In genomic region chr18:59950215-59950944, GRCh38 we compare ENCODE assay signal across 12 cellular contexts. TPM values are rescaled to one million over a fixed set of nuclear protein-coding genes. Genes with fewer than 3 reads are reported as not detected.
A peak's percentile ranks its signal among the peaks of the same experiment; 100 is the strongest.
DNase-seq lines count a peak whose midpoint lies in the region; ATAC-seq and TF ChIP-seq lines count a peak whose summit lies in the region.
"Had no signal": no experiment of that assay in that cellular context is flagged by ENCODE, and none has a peak within 500 bp of the region (broad histone marks: within the 10 kb centered on the region; RNA-seq: fewer than 3 reads in every experiment).

No MANE protein-coding gene starts in this region.

- no peak overlapping the region for H3K9ac ChIP-seq in BLaER1 treated with 17β-estradiol and CSF1 and Interleukin-3, amounts not matched to agents 10 nM and 100 nM
- no peak overlapping the region for H3K9ac ChIP-seq in trophoblast cell (ENCODE audit: low read length)

- no peak overlapping the region for H2BK12ac ChIP-seq in trophoblast cell (ENCODE audit: low read length)

- peaks cover 4 to 17% (median 11%) of the 10 kb centered on the region in 10 experiments; a peak in 13 of 20 replicates for H3K4me1 ChIP-seq in BLaER1 treated with 17β-estradiol and CSF1 and Interleukin-3, amounts not matched to agents 10 nM and 100 nM
- no peaks in the 10 kb centered on the region for H3K4me1 ChIP-seq in trophoblast cell (ENCODE audit: control insufficient read depth in 1 of 2, insufficient read depth in 2 of 2, low read length in 2 of 2)
- H3K4me1 ChIP-seq: tibial artery had no signal

- WGBS in trophoblast cell (ENCODE audit: extremely low coverage, insufficient coverage, insufficient read length) = no CpG with 5 or more reads among the region's 6 CpGs

- no peaks in the 10 kb centered on the region for H3K36me3 Mint-ChIP-seq in activated T-helper 17 cell treated with anti-CD3 and anti-CD28 coated beads, Interleukin-2, amount 50 U/mL, for 72 hours (ENCODE audit: low read depth)
- H3K36me3 Mint-ChIP-seq: memory B cell had no signal

- in situ Hi-C loops in GM13976 (cut with MboI; ENCODE audit: low sequenced_read_pairs, unreplicated experiment) = no loop called here

- H3K79me1 ChIP-seq in trophoblast cell (ENCODE audit: low read length) = no peaks in the 10 kb centered on the region

- H2BK120ac ChIP-seq in trophoblast cell (ENCODE audit: insufficient read depth, low read length, poor library complexity) = no peak overlapping the region

- H3K14ac ChIP-seq in trophoblast cell (ENCODE audit: low read length) = no peak overlapping the region

- no peak for TF ChIP-seq CTCF in GM13976 (IDR thresholded peaks at IDR 0.05; ENCODE audit: borderline replicate concordance, control extremely low read depth, extremely low read depth, insufficient read depth, missing control alignments)

- no peaks in the 10 kb centered on the region for H3K9me3 ChIP-seq in BLaER1 treated with 17β-estradiol and CSF1 and Interleukin-3, amounts not matched to agents 10 nM and 100 nM (replicated peaks in 1 of 11)
- no peaks in the 10 kb centered on the region for H3K9me3 ChIP-seq in trophoblast cell (ENCODE audit: insufficient read depth, low read depth, low read length)
- H3K9me3 ChIP-seq: tibial artery had no signal

- H4K8ac ChIP-seq in trophoblast cell (ENCODE audit: low read depth, low read length) = no peak overlapping the region

- no peaks in the 10 kb centered on the region for H3K4me1 Mint-ChIP-seq in activated T-helper 17 cell treated with anti-CD3 and anti-CD28 coated beads, Interleukin-2, amount 50 U/mL, for 72 hours

- no peaks in the 10 kb centered on the region for H3K79me2 ChIP-seq in trophoblast cell (ENCODE audit: control insufficient read depth, insufficient read depth, low read length, poor library complexity)

- no peaks in the 10 kb centered on the region for H3K36me3 ChIP-seq in BLaER1 treated with 17β-estradiol and CSF1 and Interleukin-3, amounts not matched to agents 10 nM and 100 nM
- H3K36me3 ChIP-seq in trophoblast cell (ENCODE audit: control insufficient read depth in 1 of 2, insufficient read depth in 2 of 2, low read length in 2 of 2) = no peaks in the 10 kb centered on the region
- H3K36me3 ChIP-seq: tibial artery had no signal

- H3K9me3 Mint-ChIP-seq in activated T-helper 17 cell treated with anti-CD3 and anti-CD28 coated beads, Interleukin-2, amount 50 U/mL, for 72 hours = no peaks in the 10 kb centered on the region
- H3K9me3 Mint-ChIP-seq: memory B cell had no signal

- H4K12ac ChIP-seq in trophoblast cell (ENCODE audit: low read depth, low read length) = no peak overlapping the region

- no peak overlapping the region for H3K23ac ChIP-seq in trophoblast cell (ENCODE audit: low read length)

- H3K27me3 Mint-ChIP-seq in activated T-helper 17 cell treated with anti-CD3 and anti-CD28 coated beads, Interleukin-2, amount 50 U/mL, for 72 hours = peaks cover 3% of the 10 kb centered on the region
- H3K27me3 Mint-ChIP-seq: memory B cell had no signal

- H3K4ac ChIP-seq in trophoblast cell (ENCODE audit: low read depth, low read length) = no peak overlapping the region

- H3K4me3 ChIP-seq in BLaER1 treated with 17β-estradiol and CSF1 and Interleukin-3, amounts not matched to agents 10 nM and 100 nM = no peak overlapping the region
- H3K4me3 ChIP-seq in trophoblast cell (ENCODE audit: low read depth, low read length) = no peak overlapping the region
- H3K4me3 ChIP-seq: SK-N-MC, tibial artery had no signal

- no peaks in the 10 kb centered on the region for H4K20me1 ChIP-seq in BLaER1 treated with 17β-estradiol and CSF1 and Interleukin-3, amounts not matched to agents 10 nM and 100 nM

- no peaks in the 10 kb centered on the region for H3K27me3 ChIP-seq in BLaER1 treated with 17β-estradiol and CSF1 and Interleukin-3, amounts not matched to agents 10 nM and 100 nM
- no peaks in the 10 kb centered on the region for H3K27me3 ChIP-seq in trophoblast cell (ENCODE audit: insufficient read depth, low read length)

- H2BK5ac ChIP-seq in trophoblast cell (ENCODE audit: low read depth, low read length, poor library complexity) = no peak overlapping the region

- H3K27ac ChIP-seq in BLaER1 treated with 17β-estradiol and CSF1 and Interleukin-3, amounts not matched to agents 10 nM and 100 nM = no peak overlapping the region
- no peak overlapping the region for H3K27ac ChIP-seq in trophoblast cell (ENCODE audit: low read depth, low read length)
- H3K27ac ChIP-seq: SK-N-MC, tibial artery had no signal

- H2AK5ac ChIP-seq in trophoblast cell (ENCODE audit: low read length) = no peak overlapping the region

- H3K27ac Mint-ChIP-seq in activated T-helper 17 cell treated with anti-CD3 and anti-CD28 coated beads, Interleukin-2, amount 50 U/mL, for 72 hours = peak overlapping the region; percentile 50
- H3K27ac Mint-ChIP-seq: memory B cell had no signal

- H4K91ac ChIP-seq in trophoblast cell (ENCODE audit: low read depth, low read length) = no peak overlapping the region

- H2AFZ ChIP-seq in trophoblast cell (ENCODE audit: insufficient read depth, low read length, poor library complexity) = no peak overlapping the region

- H3K4me2 ChIP-seq in BLaER1 treated with 17β-estradiol and CSF1 and Interleukin-3, amounts not matched to agents 10 nM and 100 nM = peak overlapping the region in 7 of 11 experiments; percentile 13 to 51 (median 27); a peak in 9 of 22 replicates
- H3K4me2 ChIP-seq in trophoblast cell (ENCODE audit: low read length) = no peak overlapping the region

- H3K18ac ChIP-seq in trophoblast cell (ENCODE audit: low read length) = no peak overlapping the region

- no peak overlapping the region for H3K4me3 Mint-ChIP-seq in activated T-helper 17 cell treated with anti-CD3 and anti-CD28 coated beads, Interleukin-2, amount 50 U/mL, for 72 hours
- H3K4me3 Mint-ChIP-seq: memory B cell had no signal

- DNase-seq in GDM1 (lab: John Stamatoyannopoulos, UW) (no peak), NCI-H2029 (lab: John Stamatoyannopoulos, UW) (no peak), GM13976 (ENCODE audit: low spot score) (no peak), trophoblast cell (no peak)
- DNase-seq: activated effector memory CD4-positive, alpha-beta T cell treated with Interleukin-2 at 50 U/mL for 16 hours; tibial artery had no signal

- ATAC-seq in GM19324 (IDR thresholded peaks at IDR 0.05; ENCODE audit: low FRiP score, unreplicated experiment) (peak; percentile 72), HG03108 (IDR thresholded peaks at IDR 0.05; ENCODE audit: unreplicated experiment) (peak; percentile 50)
- ATAC-seq in activated T-helper 17 cell treated with anti-CD3 and anti-CD28 coated beads, Interleukin-2, amount 50 U/mL, for 72 hours (replicated peaks) = peak; percentile 68

RNA-seq across cellular contexts. Expression of gene PMAIP1, which starts 50.6 kb away (rescaled TPM):
- 10 to 100 TPM; 62.7 to 83.1 TPM for total RNA-seq in activated T-helper 17 cell treated with anti-CD3 and anti-CD28 coated beads, Interleukin-2, amount 50 U/mL, for 72 hours
- 10.2 and 10.3 TPM in 2 replicates for polyA plus RNA-seq in trophoblast cell (2013)
